2 cellular contexts compared by ENCODE assay signal in the genomic region with DNA sequence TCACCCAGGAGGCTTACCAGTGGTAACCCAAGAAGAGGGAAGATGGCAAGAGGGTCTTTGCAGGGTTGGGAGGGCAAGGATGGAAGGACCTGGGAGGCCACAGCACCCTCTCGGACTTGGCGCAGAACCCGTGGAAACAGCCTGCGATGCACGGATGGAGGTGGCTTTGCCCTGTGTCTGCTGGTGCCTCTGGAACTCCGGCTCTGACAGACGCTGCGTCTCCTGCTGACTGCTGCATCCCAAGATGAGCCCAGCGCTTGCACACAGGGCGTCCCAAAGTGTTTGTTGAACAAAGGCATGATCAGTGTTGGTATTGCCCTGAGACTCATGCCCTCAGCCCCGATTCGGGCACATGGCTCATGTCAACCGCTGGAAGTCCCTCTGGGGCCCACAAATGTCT.
TF ChIP-seq lines count a peak whose summit lies in the region.

No MANE protein-coding gene starts in this region.

TF ChIP-seq in HepG2, 621 proteins besides CTCF, POLR2A, EP300 and RAD21:
- TF ChIP-seq ZNF136 (CRISPR knock-in tag; IDR thresholded peaks at IDR 0.05; ENCODE audit: low read depth) (no peak), TBL1XR1 (IDR thresholded peaks at IDR 0.05; ENCODE audit: borderline replicate concordance, low read length, partially characterized antibody) (no peak), ZNF766 (CRISPR knock-in tag; IDR thresholded peaks at IDR 0.05; ENCODE audit: borderline replicate concordance) (no peak), ZNF782 (CRISPR knock-in tag; IDR thresholded peaks at IDR 0.05; ENCODE audit: borderline replicate concordance) (no peak), ZNF367 (CRISPR knock-in tag; IDR thresholded peaks at IDR 0.05; ENCODE audit: borderline replicate concordance) (no peak), CHCHD3 (CRISPR knock-in tag; IDR thresholded peaks at IDR 0.05) (no peak), ZNF253 (CRISPR knock-in tag; IDR thresholded peaks at IDR 0.05; ENCODE audit: borderline replicate concordance) (no peak), HMG20B (CRISPR knock-in tag; conservative IDR thresholded peaks at IDR 0.05) (no peak), KDM4B (CRISPR knock-in tag; IDR thresholded peaks at IDR 0.05) (no peak), MXD4 (CRISPR knock-in tag; IDR thresholded peaks at IDR 0.05) (no peak), ZFP82 (CRISPR knock-in tag; IDR thresholded peaks at IDR 0.05; ENCODE audit: borderline replicate concordance) (no peak), ZFP62 (CRISPR knock-in tag; IDR thresholded peaks at IDR 0.05) (no peak)
- TF ChIP-seq, protein P1, sequence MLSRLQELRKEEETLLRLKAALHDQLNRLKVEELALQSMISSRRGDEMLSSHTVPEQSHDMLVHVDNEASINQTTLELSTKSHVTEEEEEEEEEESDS (CRISPR knock-in tag; IDR thresholded peaks at IDR 0.05; ENCODE audit: borderline replicate concordance) = no peak
- TF ChIP-seq, protein P2, sequence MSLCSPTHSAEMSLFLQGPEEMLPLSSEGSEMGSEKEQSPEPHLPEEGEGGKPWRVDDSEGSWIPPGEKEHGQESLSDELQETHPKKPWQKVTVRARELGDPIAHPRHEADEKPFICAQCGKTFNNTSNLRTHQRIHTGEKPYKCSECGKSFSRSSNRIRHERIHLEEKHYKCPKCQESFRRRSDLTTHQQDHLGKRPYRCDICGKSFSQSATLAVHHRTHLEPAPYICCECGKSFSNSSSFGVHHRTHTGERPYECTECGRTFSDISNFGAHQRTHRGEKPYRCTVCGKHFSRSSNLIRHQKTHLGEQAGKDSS (CRISPR knock-in tag; IDR thresholded peaks at IDR 0.05; ENCODE audit: borderline replicate concordance, low read depth) = no peak
- TF ChIP-seq, protein P3, sequence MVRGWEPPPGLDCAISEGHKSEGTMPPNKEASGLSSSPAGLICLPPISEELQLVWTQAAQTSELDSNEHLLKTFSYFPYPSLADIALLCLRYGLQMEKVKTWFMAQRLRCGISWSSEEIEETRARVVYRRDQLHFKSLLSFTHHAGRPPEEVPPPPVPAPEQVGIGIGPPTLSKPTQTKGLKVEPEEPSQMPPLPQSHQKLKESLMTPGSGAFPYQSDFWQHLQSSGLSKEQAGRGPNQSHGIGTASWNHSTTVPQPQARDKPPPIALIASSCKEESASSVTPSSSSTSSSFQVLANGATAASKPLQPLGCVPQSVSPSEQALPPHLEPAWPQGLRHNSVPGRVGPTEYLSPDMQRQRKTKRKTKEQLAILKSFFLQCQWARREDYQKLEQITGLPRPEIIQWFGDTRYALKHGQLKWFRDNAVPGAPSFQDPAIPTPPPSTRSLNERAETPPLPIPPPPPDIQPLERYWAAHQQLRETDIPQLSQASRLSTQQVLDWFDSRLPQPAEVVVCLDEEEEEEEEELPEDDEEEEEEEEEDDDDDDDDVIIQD (CRISPR knock-in tag; IDR thresholded peaks at IDR 0.05; ENCODE audit: low read depth) = no peak

TF ChIP-seq in IMR-90, 13 proteins besides CTCF, POLR2A, EP300 and RAD21:
- no peak for TF ChIP-seq ELK1 (IDR thresholded peaks at IDR 0.05; ENCODE audit: borderline replicate concordance, low read depth, low read length)
- TF ChIP-seq CEBPB (IDR thresholded peaks at IDR 0.05; ENCODE audit: low read depth, low read length) = no peak
- TF ChIP-seq CHD1 (IDR thresholded peaks at IDR 0.05; ENCODE audit: low read depth, low read length) = no peak
- TF ChIP-seq RFX5 (IDR thresholded peaks at IDR 0.05; ENCODE audit: low read depth, low read length) = no peak
- TF ChIP-seq MAFK (IDR thresholded peaks at IDR 0.05; ENCODE audit: low read depth, low read length) = no peak
- no peak for TF ChIP-seq SMC3 (IDR thresholded peaks at IDR 0.05; ENCODE audit: low read depth, low read length)
- TF ChIP-seq RCOR1 (IDR thresholded peaks at IDR 0.05; ENCODE audit: insufficient replicate concordance, low read length) = no peak
- TF ChIP-seq USF2 (IDR thresholded peaks at IDR 0.05; ENCODE audit: low read depth, low read length) = no peak
- TF ChIP-seq NFE2L2 (IDR thresholded peaks at IDR 0.05; ENCODE audit: low read depth, low read length) = no peak
- TF ChIP-seq BHLHE40 (IDR thresholded peaks at IDR 0.05; ENCODE audit: low read depth, low read length) = no peak
- TF ChIP-seq FOS (IDR thresholded peaks at IDR 0.05; ENCODE audit: low read depth, low read length) = no peak
